Comparison of ENCODE assay signal across 8 cellular contexts in genomic region chr16:89037261-89038152, GRCh38. TPM values are rescaled to one million over a fixed set of nuclear protein-coding genes. Genes with fewer than 3 reads are reported as not detected.
DNase-seq lines count a peak whose midpoint lies in the region; ATAC-seq and TF ChIP-seq lines count a peak whose summit lies in the region.

No MANE protein-coding gene starts in this region.

- POLR2A ChIA-PET in activated CD4-positive, alpha-beta T cell treated with anti-CD3 and anti-CD28 coated beads for 36 hours (lab: Charles Lee): no interaction called here
- POLR2A ChIA-PET in activated B cell treated with CpG ODN at 0.5 μM for 24 hours (lab: Charles Lee): no interaction called here

- CTCF ChIA-PET in activated CD4-positive, alpha-beta T cell treated with anti-CD3 and anti-CD28 coated beads for 36 hours (lab: Charles Lee): interaction anchor here (1.7 kb wide), 1 partner anchor 12 kb away, joined by 5 read pairs; no protein-coding TSS in a partner anchor
- CTCF ChIA-PET in activated B cell treated with CpG ODN at 0.5 μM for 24 hours (lab: Charles Lee): no interaction called here

- DNase-seq in activated CD4-positive, alpha-beta T cell treated with anti-CD3 and anti-CD28 coated beads for 36 hours: peak; percentile 71
- no peak for DNase-seq in activated CD4-positive, alpha-beta T cell treated with anti-CD3 and anti-CD28 coated beads for 4 hours
- DNase-seq in activated B cell treated with CpG ODN at 0.5 μM for 24 hours: no peak
- peak; percentile 26 to 39 for DNase-seq in heart right ventricle
- DNase-seq in stimulated activated CD4-positive, alpha-beta T cell treated with anti-CD3 and anti-CD28 coated beads, Interleukin-4, amount 100 ng/mL, for 24 hours: peak; percentile 24
- DNase-seq in NCI-H146 (lab: John Stamatoyannopoulos, UW): no peak
- no peak for DNase-seq in NCI-H128 (lab: John Stamatoyannopoulos, UW; ENCODE audit: unreplicated experiment)

- intact Hi-C loops in activated CD4-positive, alpha-beta T cell treated with anti-CD3 and anti-CD28 coated beads for 36 hours (cut with DNase I, micrococcal nuclease): no loop called here
- intact Hi-C loops in activated B cell treated with CpG ODN at 0.5 μM for 24 hours (cut with micrococcal nuclease) (no loop called here), heart right ventricle (cut with DNase I) (no loop called here)

- peak; percentile 71 for ATAC-seq in activated CD4-positive, alpha-beta T cell treated with anti-CD3 and anti-CD28 coated beads for 36 hours
- ATAC-seq in activated B cell treated with CpG ODN at 0.5 μM for 24 hours (ENCODE audit: low read depth) (peak; percentile 77), heart right ventricle (peak; percentile 23 to 71 (median 60)), GM19035 (IDR thresholded peaks at IDR 0.05; ENCODE audit: unreplicated experiment) (no peak)

- no peak for TF ChIP-seq CTCF in activated B cell treated with CpG ODN at 0.5 μM for 24 hours (IDR thresholded peaks at IDR 0.05)
- TF ChIP-seq CTCF in heart right ventricle (IDR thresholded peaks at IDR 0.05): no peak

- no peaks in the 10 kb centered on the region for H3K9me3 ChIP-seq in heart right ventricle

- H3K36me3 ChIP-seq in heart right ventricle: no peaks in the 10 kb centered on the region

- H3K27me3 Mint-ChIP-seq in activated CD4-positive, alpha-beta T cell treated with anti-CD3 and anti-CD28 coated beads for 36 hours: peaks cover 2% of the 10 kb centered on the region
- H3K27me3 Mint-ChIP-seq in activated B cell treated with CpG ODN at 0.5 μM for 24 hours: peaks cover 8% of the 10 kb centered on the region

- H3K4me3 ChIP-seq in heart right ventricle: no peak overlapping the region

- H3K4me1 Mint-ChIP-seq in activated CD4-positive, alpha-beta T cell treated with anti-CD3 and anti-CD28 coated beads for 36 hours: peaks cover 31% of the 10 kb centered on the region
- H3K4me1 Mint-ChIP-seq in activated B cell treated with CpG ODN at 0.5 μM for 24 hours: peaks cover 21% of the 10 kb centered on the region

- H3K36me3 Mint-ChIP-seq in activated CD4-positive, alpha-beta T cell treated with anti-CD3 and anti-CD28 coated beads for 36 hours (ENCODE audit: low read depth): no peaks in the 10 kb centered on the region
- no peaks in the 10 kb centered on the region for H3K36me3 Mint-ChIP-seq in activated B cell treated with CpG ODN at 0.5 μM for 24 hours (ENCODE audit: low read depth)

- WGBS in heart right ventricle, 2 donors: 42 to 43% methylated on average over 30 of the region's 30 CpGs

- no peak overlapping the region for H3K27ac ChIP-seq in heart right ventricle

- H3K27ac Mint-ChIP-seq in activated CD4-positive, alpha-beta T cell treated with anti-CD3 and anti-CD28 coated beads for 36 hours: no peak overlapping the region
- H3K27ac Mint-ChIP-seq in activated B cell treated with CpG ODN at 0.5 μM for 24 hours: peak overlapping the region; percentile 24

- H3K9me3 Mint-ChIP-seq in activated CD4-positive, alpha-beta T cell treated with anti-CD3 and anti-CD28 coated beads for 36 hours (ENCODE audit: low read depth): no peaks in the 10 kb centered on the region
- no peaks in the 10 kb centered on the region for H3K9me3 Mint-ChIP-seq in activated B cell treated with CpG ODN at 0.5 μM for 24 hours

- peaks cover 9 to 87% (median 68%) of the 10 kb centered on the region in 7 donors for H3K27me3 ChIP-seq in heart right ventricle

- peaks cover 0 to 4% (median 0%) of the 10 kb centered on the region in 9 donors for H3K4me1 ChIP-seq in heart right ventricle

- H3K4me3 Mint-ChIP-seq in activated CD4-positive, alpha-beta T cell treated with anti-CD3 and anti-CD28 coated beads for 36 hours: no peak overlapping the region
- no peak overlapping the region for H3K4me3 Mint-ChIP-seq in activated B cell treated with CpG ODN at 0.5 μM for 24 hours

RNA-seq across cellular contexts. Expression of gene ACSF3, which starts 56.1 kb away (rescaled TPM):
- total RNA-seq in activated CD4-positive, alpha-beta T cell treated with anti-CD3 and anti-CD28 coated beads for 36 hours: 10 to 100 TPM; 39.7 to 41.7 TPM
- total RNA-seq in activated B cell treated with CpG ODN at 0.5 μM for 24 hours (59.6 and 78.0 TPM in 2 replicates), heart right ventricle (10 to 100 TPM; 11.0 to 22.5 (median 17.8) TPM)
- 10 to 100 TPM; 14.7 to 36.9 TPM for polyA plus RNA-seq in heart right ventricle

Comparison
In these comparisons a context has a peak if more than half of its experiments do, and no peak if none do; other contexts are left out.
1. DNase-seq: peak in activated CD4-positive, alpha-beta T cell treated with anti-CD3 and anti-CD28 coated beads for 36 hours (single experiment), heart right ventricle (2 of 2) and stimulated activated CD4-positive, alpha-beta T cell treated with anti-CD3 and anti-CD28 coated beads, Interleukin-4, amount 100 ng/mL, for 24 hours (single experiment); none in activated CD4-positive, alpha-beta T cell treated with anti-CD3 and anti-CD28 coated beads for 4 hours (0 of 2), activated B cell treated with CpG ODN at 0.5 μM for 24 hours (single experiment), NCI-H146 (single experiment) and NCI-H128 (single experiment).